22 cellular contexts compared by ENCODE assay signal in the genomic region with DNA sequence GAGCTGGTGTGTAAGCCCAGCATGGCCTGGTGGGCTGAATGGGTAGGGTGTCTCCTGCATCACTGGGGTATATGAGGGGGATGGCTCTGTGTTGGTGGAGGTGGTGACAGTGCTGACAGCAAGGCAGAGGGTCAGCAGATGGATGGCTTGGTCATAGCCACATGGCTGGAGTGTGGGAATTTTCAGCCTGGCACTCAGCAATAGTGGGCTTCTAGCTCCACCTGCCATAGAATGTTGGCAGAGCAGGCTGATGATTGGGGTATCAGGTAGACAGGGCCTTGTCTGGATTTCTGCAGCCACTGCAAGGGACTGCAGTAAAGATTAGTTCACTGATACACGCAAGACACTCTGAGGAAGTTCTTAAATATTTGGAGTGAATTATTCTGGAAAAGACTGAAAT.
A peak's percentile ranks its signal among the peaks of the same experiment; 100 is the strongest.
DNase-seq lines count a peak whose midpoint lies in the region; ATAC-seq, FAIRE-seq and TF ChIP-seq lines count a peak whose summit lies in the region.
"Had no signal": no experiment of that assay in that cellular context is flagged by ENCODE, and none has a peak within 500 bp of the region (broad histone marks: within the 10 kb centered on the region; RNA-seq: fewer than 3 reads in every experiment).

No MANE protein-coding gene starts in this region.

- H3K4me2 ChIP-seq in A549: no peak overlapping the region
- no peak overlapping the region for H3K4me2 ChIP-seq in astrocyte (ENCODE audit: low read length)
- no peak overlapping the region for H3K4me2 ChIP-seq in HepG2 (ENCODE audit: low read depth, low read length)
- H3K4me2 ChIP-seq: BLaER1 had no signal

- CTCF ChIA-PET in A549 (lab: Yijun Ruan, JAX): interaction anchor here (4.1 kb wide), 1 partner anchor 493 kb away, joined by 16 read pairs; no protein-coding TSS in a partner anchor
- CTCF ChIA-PET in Calu3 (lab: Charles Lee): interaction anchor here (1.6 kb wide), 1 partner anchor 45 kb away, joined by 3 read pairs; no protein-coding TSS in a partner anchor
- CTCF ChIA-PET in HepG2 (lab: Yijun Ruan, JAX; ENCODE audit: low intra/inter-chr PET ratio, low total read pairs): no interaction called here

- H3K79me2 ChIP-seq in astrocyte (ENCODE audit: insufficient read depth, low read length) (no peaks in the 10 kb centered on the region), HepG2 (ENCODE audit: insufficient read depth, low read length) (no peaks in the 10 kb centered on the region)

- H3K9ac ChIP-seq in astrocyte (ENCODE audit: low read length) (no peak overlapping the region), HepG2 (ENCODE audit: insufficient read depth, low read depth, low read length) (no peak overlapping the region)
- H3K9ac ChIP-seq: BLaER1 had no signal

- H3K36me3 Mint-ChIP-seq in Calu3 (ENCODE audit: insufficient read depth, unreplicated experiment) (no peaks in the 10 kb centered on the region), astrocyte (ENCODE audit: low read depth, unreplicated experiment) (no peaks in the 10 kb centered on the region)

- H3K27ac Mint-ChIP-seq in Calu3 (ENCODE audit: unreplicated experiment) (no peak overlapping the region), astrocyte (ENCODE audit: unreplicated experiment) (peak overlapping the region; percentile 55)
- H3K27ac Mint-ChIP-seq: activated T-helper 17 cell treated with anti-CD3 and anti-CD28 coated beads, Interleukin-2, amount 50 U/mL, for 72 hours; stimulated activated naive CD8-positive, alpha-beta T cell treated with anti-CD3 and anti-CD28 coated beads, Interleukin-15, amount 100 ng/mL, for 72 hours; T-cell had no signal

- BruUV-seq in Calu3 (replicated peaks; lab: Mats Ljungman, UMichigan) (no TSS peak), HepG2 (replicated peaks; lab: Mats Ljungman, UMichigan) (no TSS peak)

- H3K4me3 Mint-ChIP-seq in Calu3 (ENCODE audit: low read depth, unreplicated experiment) (no peak overlapping the region), astrocyte (ENCODE audit: unreplicated experiment) (no peak overlapping the region)
- H3K4me3 Mint-ChIP-seq: activated T-helper 17 cell treated with anti-CD3 and anti-CD28 coated beads, Interleukin-2, amount 50 U/mL, for 72 hours; stimulated activated naive CD8-positive, alpha-beta T cell treated with anti-CD3 and anti-CD28 coated beads, Interleukin-15, amount 100 ng/mL, for 72 hours; T-cell had no signal

- H3K27me3 Mint-ChIP-seq in Calu3 (ENCODE audit: unreplicated experiment): no peaks in the 10 kb centered on the region
- H3K27me3 Mint-ChIP-seq in astrocyte (ENCODE audit: low read depth, unreplicated experiment): no peaks in the 10 kb centered on the region
- H3K27me3 Mint-ChIP-seq: activated T-helper 17 cell treated with anti-CD3 and anti-CD28 coated beads, Interleukin-2, amount 50 U/mL, for 72 hours; stimulated activated naive CD8-positive, alpha-beta T cell treated with anti-CD3 and anti-CD28 coated beads, Interleukin-15, amount 100 ng/mL, for 72 hours; T-cell had no signal

- WGBS in A549 (ENCODE audit: missing lambda C conversion rate): 50% methylated on average over 1 of the region's 1 CpG
- 40% methylated on average over 1 of the region's 1 CpG for WGBS in HepG2 (ENCODE audit: low lambda C conversion rate)

- intact Hi-C loops in Calu3 (cut with micrococcal nuclease; ENCODE audit: unreplicated experiment): no loop called here
- intact Hi-C loops in HepG2 (cut with micrococcal nuclease; ENCODE audit: unreplicated experiment): no loop called here

- no peak overlapping the region for H2AFZ ChIP-seq in astrocyte (ENCODE audit: low read depth, low read length)
- no peak overlapping the region for H2AFZ ChIP-seq in HepG2 (ENCODE audit: low read length)

- H4K20me1 ChIP-seq in astrocyte (ENCODE audit: insufficient read depth, low read length) (no peaks in the 10 kb centered on the region), HepG2 (ENCODE audit: insufficient read depth, low read length) (no peaks in the 10 kb centered on the region)
- H4K20me1 ChIP-seq: BLaER1 had no signal

- H3K9me3 ChIP-seq in A549 (peaks cover 6% of the 10 kb centered on the region; the same call in 1 of the 3 replicates), astrocyte (ENCODE audit: insufficient read depth, low read depth, low read length) (peaks cover 11% of the 10 kb centered on the region), HepG2 (ENCODE audit: low read length) (peaks cover 15% of the 10 kb centered on the region)
- H3K9me3 ChIP-seq: vagina had no signal

- POLR2A ChIA-PET in A549 (lab: Yijun Ruan, JAX): no interaction called here
- POLR2A ChIA-PET in HepG2 (lab: Yijun Ruan, JAX): no interaction called here

- H3K4me1 Mint-ChIP-seq in Calu3 (ENCODE audit: low read depth, unreplicated experiment): peaks cover 12% of the 10 kb centered on the region
- H3K4me1 Mint-ChIP-seq in astrocyte (ENCODE audit: low read depth, unreplicated experiment): peaks cover 25% of the 10 kb centered on the region
- H3K4me1 Mint-ChIP-seq: T-cell had no signal

- H3K27me3 ChIP-seq in astrocyte (ENCODE audit: insufficient read depth, low read length) (no peaks in the 10 kb centered on the region), HepG2 (ENCODE audit: control insufficient read depth in 1 of 2, insufficient read depth in 2 of 2, low read length in 2 of 2) (no peaks in the 10 kb centered on the region)
- H3K27me3 ChIP-seq: BLaER1, vagina had no signal

- no peak for TF ChIP-seq POLR2A in A549 (IDR thresholded peaks at IDR 0.05; ENCODE audit: low read length)
- no peak for TF ChIP-seq POLR2A in HepG2 (IDR thresholded peaks at IDR 0.05; ENCODE audit: insufficient read depth in 1 of 2, low read depth in 2 of 2, low read length in 2 of 2)

- peaks cover 11% of the 10 kb centered on the region for H3K9me3 Mint-ChIP-seq in Calu3 (ENCODE audit: low read depth, unreplicated experiment)
- H3K9me3 Mint-ChIP-seq in astrocyte (ENCODE audit: unreplicated experiment): peaks cover 9% of the 10 kb centered on the region

- 0 out of 3 replicates have a peak, but pooled peaks have one; percentile 10 for TF ChIP-seq CTCF in A549 (IDR thresholded peaks at IDR 0.05)
- TF ChIP-seq CTCF in Calu3 (IDR thresholded peaks at IDR 0.05; ENCODE audit: unreplicated experiment): no peak
- no peak for TF ChIP-seq CTCF in astrocyte (IDR thresholded peaks at IDR 0.05; ENCODE audit: insufficient read depth, low read depth, low read length)
- peak; percentile 36 for TF ChIP-seq CTCF in HepG2 (CRISPR knock-in tag; IDR thresholded peaks at IDR 0.05)

- no peak overlapping the region for H3K4me3 ChIP-seq in A549
- H3K4me3 ChIP-seq in astrocyte (ENCODE audit: insufficient read depth, low read depth, low read length): no peak overlapping the region
- H3K4me3 ChIP-seq in HepG2 (replicated peaks in 1 of 3; ENCODE audit: insufficient read depth in 1 of 3, low read depth in 2 of 3, low read length in 3 of 3): no peak overlapping the region
- H3K4me3 ChIP-seq: BLaER1, mucosa of descending colon, vagina had no signal

- peak in 1 of 2 experiments; percentile 57; a peak in 4 of 6 replicates for ATAC-seq in A549
- no peak for ATAC-seq in HepG2
- no peak for ATAC-seq in HG03045 (IDR thresholded peaks at IDR 0.05; ENCODE audit: unreplicated experiment)
- ATAC-seq in GM18867 (IDR thresholded peaks at IDR 0.05; ENCODE audit: unreplicated experiment): no peak
- ATAC-seq: activated T-helper 17 cell treated with anti-CD3 and anti-CD28 coated beads, Interleukin-2, amount 50 U/mL, for 72 hours; mucosa of descending colon; stimulated activated naive CD8-positive, alpha-beta T cell treated with anti-CD3 and anti-CD28 coated beads, Interleukin-15, amount 100 ng/mL, for 72 hours; T-cell had no signal

- FAIRE-seq in A549 (lab: Jason Lieb, UNC): no peak
- no peak for FAIRE-seq in astrocyte (lab: Jason Lieb, UNC)
- no peak for FAIRE-seq in HepG2 (lab: Jason Lieb, UNC)
- FAIRE-seq: GM18507, keratinocyte had no signal

- H3K4me1 ChIP-seq in A549 (no peaks in the 10 kb centered on the region), astrocyte (ENCODE audit: insufficient read depth, low read length) (no peaks in the 10 kb centered on the region), HepG2 (ENCODE audit: insufficient read depth, low read length) (no peaks in the 10 kb centered on the region)
- H3K4me1 ChIP-seq: BLaER1, vagina had no signal

- TF ChIP-seq RAD21 in A549 (conservative IDR thresholded peaks at IDR 0.05 in 1 of 2, IDR thresholded peaks at IDR 0.05 in 1 of 2): peak; percentile 31 to 60; a peak in 3 of 5 replicates
- no peak for TF ChIP-seq RAD21 in HepG2 (CRISPR knock-in tag; IDR thresholded peaks at IDR 0.05)

- H3K27ac ChIP-seq in A549 (no peak overlapping the region), astrocyte (ENCODE audit: low read depth, low read length) (no peak overlapping the region), HepG2 (ENCODE audit: extremely low read length, insufficient read depth, low read length) (no peak overlapping the region), caudate nucleus (ENCODE audit: low read depth, low read length) (no peak overlapping the region)
- H3K27ac ChIP-seq: BLaER1, vagina, VCaP had no signal

- TF ChIP-seq EP300 in A549 (IDR thresholded peaks at IDR 0.05) (no peak), HepG2 (IDR thresholded peaks at IDR 0.05; ENCODE audit: low read depth in 2 of 2, low read length in 2 of 2) (no peak), HepG2 (CRISPR knock-in tag; IDR thresholded peaks at IDR 0.05; ENCODE audit: borderline replicate concordance) (no peak)

- DNase-seq in A549 (ENCODE audit: low read depth in 1 of 2, low spot score in 1 of 2) (peak in 1 of 2 experiments; percentile 3), Calu3 (peak; percentile 23), astrocyte (ENCODE audit: low read depth) (no peak), HepG2 (ENCODE audit: low spot score) (no peak), caudate nucleus (lab: John Stamatoyannopoulos, UW) (no peak)
- DNase-seq in stimulated activated CD8-positive, alpha-beta memory T cell treated with anti-CD3 and anti-CD28 coated beads, Interleukin-4, amount 100 ng/mL, for 48 hours: no peak
- DNase-seq: amniotic stem cell; cortex of kidney; mucosa of descending colon; NCI-H187 treated with DMSO at 0.1 percent for 48 hours; NCI-H526; posterior cingulate gyrus; stimulated activated naive CD8-positive, alpha-beta T cell treated with anti-CD3 and anti-CD28 coated beads, Interleukin-15, amount 100 ng/mL, for 72 hours; T-cell had no signal

- H3K36me3 ChIP-seq in astrocyte (ENCODE audit: insufficient read depth, low read length) (no peaks in the 10 kb centered on the region), HepG2 (replicated peaks in 1 of 2; ENCODE audit: control insufficient read depth in 1 of 2, insufficient read depth in 2 of 2, low read length in 2 of 2) (no peaks in the 10 kb centered on the region)
- H3K36me3 ChIP-seq: BLaER1, vagina had no signal

- in situ Hi-C loops in HepG2 (cut with HindIII; ENCODE audit: extremely low pct_ligation_motif_present, low pct_unique_long_range_greater_than_20kb): no loop called here

TF ChIP-seq in A549, 52 proteins besides CTCF, POLR2A, EP300 and RAD21:
- TF ChIP-seq SREBF2 (IDR thresholded peaks at IDR 0.05) (no peak), SMC3 (IDR thresholded peaks at IDR 0.05) (0 out of 3 replicates have a peak, but pooled peaks have one; percentile 22), HDAC2 (IDR thresholded peaks at IDR 0.05) (no peak), JUNB (IDR thresholded peaks at IDR 0.05) (no peak)
TF ChIP-seq in A549: peak in this region for 1.

TF ChIP-seq in HepG2, 621 proteins besides CTCF, POLR2A, EP300 and RAD21 (continues in another document):
- TF ChIP-seq ZNF577 (CRISPR knock-in tag; IDR thresholded peaks at IDR 0.05; ENCODE audit: borderline replicate concordance, low read depth): no peak
- no peak for TF ChIP-seq ZNF484 (CRISPR knock-in tag; IDR thresholded peaks at IDR 0.05; ENCODE audit: borderline replicate concordance, low read depth)

Comparison
In these comparisons a context has a peak if more than half of its experiments do, and no peak if none do; other contexts are left out.
1. CTCF ChIP-seq: peak in A549 (single experiment) and HepG2 (single experiment); none in Calu3 (single experiment) and astrocyte (single experiment).